In genomic region chr1:221782461-221782860, GRCh38 we compare ENCODE assay signal across 1 cellular context.
TF ChIP-seq lines count a peak whose summit lies in the region.

No MANE protein-coding gene starts in this region.

TF ChIP-seq in H1, 55 proteins besides CTCF, POLR2A, EP300 and RAD21 (continued from another document):
- TF ChIP-seq MAX (IDR thresholded peaks at IDR 0.05), result no peak
- no peak for TF ChIP-seq SRF (IDR thresholded peaks at IDR 0.05; ENCODE audit: low read depth, low read length)
TF ChIP-seq in H1: peak in this region for 1.
